In the genomic region with DNA sequence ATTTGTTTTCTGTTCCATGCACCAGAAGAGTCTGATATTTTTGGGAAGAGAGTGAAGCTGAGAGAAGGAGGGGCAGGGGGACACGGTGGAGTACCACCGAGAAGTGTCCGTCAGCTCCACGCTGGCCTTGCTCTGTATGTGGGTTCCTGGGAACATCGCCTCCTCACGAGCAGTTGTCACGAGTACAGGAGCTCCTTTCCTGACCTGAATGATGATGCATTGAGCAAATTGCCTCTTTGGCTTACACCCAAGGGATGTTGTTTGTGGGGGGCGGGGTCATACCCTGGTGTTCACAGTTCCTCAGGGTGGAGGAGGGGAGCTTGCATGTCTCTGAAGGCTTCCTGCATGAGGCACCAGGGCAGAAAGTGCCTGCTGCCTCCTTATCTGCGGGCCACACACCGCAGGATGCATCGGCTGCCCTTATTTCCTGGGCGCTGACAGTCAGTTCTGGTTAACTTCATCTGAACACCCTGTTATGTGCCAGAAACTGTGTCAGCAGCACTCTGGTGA, we compare ENCODE assay signal across 8 cellular contexts.
DNase-seq lines count a peak whose midpoint lies in the region; ATAC-seq and TF ChIP-seq lines count a peak whose summit lies in the region.

No MANE protein-coding gene starts in this region.

- TF ChIP-seq POLR2A in NB4 (IDR thresholded peaks at IDR 0.05; ENCODE audit: extremely low read depth, insufficient read length), result no peak

- H3K4me3 ChIP-seq in NB4 (ENCODE audit: low read depth, low read length), result no peak overlapping the region
- H3K4me3 ChIP-seq in fibroblast of mammary gland (ENCODE audit: control insufficient read depth, low read depth, low read length), result no peak overlapping the region

- TF ChIP-seq CTCF in NB4 (IDR thresholded peaks at IDR 0.05; ENCODE audit: low read depth, low read length) (no peak), fibroblast of mammary gland (conservative IDR thresholded peaks at IDR 0.05; ENCODE audit: control insufficient read depth, insufficient read depth, low read depth, low read length) (no peak)

- no peak for ATAC-seq in HG03460 (IDR thresholded peaks at IDR 0.05; ENCODE audit: unreplicated experiment)

- DNase-seq in DMS153 treated with DMSO at 0.1 percent for 48 hours (lab: John Stamatoyannopoulos, UW; ENCODE audit: unreplicated experiment), result peak; percentile 39
- DNase-seq in NB4 (ENCODE audit: low read depth), result peak; percentile 45
- peak; percentile 20 to 60 for DNase-seq in activated CD8-positive, alpha-beta memory T cell treated with anti-CD3 and anti-CD28 coated beads for 4 hours (ENCODE audit: low read depth in 2 of 2)
- DNase-seq in fibroblast of mammary gland (ENCODE audit: low read depth), result peak; percentile 63
- peak; percentile 32 for DNase-seq in stimulated activated CD4-positive, alpha-beta T cell treated with anti-CD3 and anti-CD28 coated beads, Interleukin-2, amount 100 ng/mL, for 4 hours (ENCODE audit: low read depth)
- no peak for DNase-seq in NCI-H187 treated with DMSO at 0.1 percent for 48 hours (lab: John Stamatoyannopoulos, UW)
- no peak for DNase-seq in DMS114 treated with DMSO at 0.1 percent for 48 hours (lab: John Stamatoyannopoulos, UW; ENCODE audit: unreplicated experiment)

Comparison
In these comparisons a context has a peak if more than half of its experiments do, and no peak if none do; other contexts are left out.
1. DNase-seq: peak in DMS153 treated with DMSO at 0.1 percent for 48 hours (single experiment), NB4 (single experiment), activated CD8-positive, alpha-beta memory T cell treated with anti-CD3 and anti-CD28 coated beads for 4 hours (2 of 2), fibroblast of mammary gland (single experiment) and stimulated activated CD4-positive, alpha-beta T cell treated with anti-CD3 and anti-CD28 coated beads, Interleukin-2, amount 100 ng/mL, for 4 hours (single experiment); none in NCI-H187 treated with DMSO at 0.1 percent for 48 hours (single experiment) and DMS114 treated with DMSO at 0.1 percent for 48 hours (single experiment).